ENCODE assay signal across 3 cellular contexts in genomic region chr5:176918613-176919012, GRCh38.
TF ChIP-seq lines count a peak whose summit lies in the region.

No MANE protein-coding gene starts in this region.

TF ChIP-seq in HEK293T, 16 proteins besides CTCF, POLR2A, EP300 and RAD21:
- TF ChIP-seq ZNF384 (IDR thresholded peaks at IDR 0.05) (no peak), LEF1 (IDR thresholded peaks at IDR 0.05; ENCODE audit: borderline replicate concordance) (no peak), ELF4 (IDR thresholded peaks at IDR 0.05) (0 out of 2 replicates have a peak, but pooled peaks have one; percentile 11)

TF ChIP-seq in IMR-90, 13 proteins besides CTCF, POLR2A, EP300 and RAD21:
- peak; percentile 85 for TF ChIP-seq CEBPB (IDR thresholded peaks at IDR 0.05; ENCODE audit: low read depth, low read length)
- no peak for TF ChIP-seq CHD1 (IDR thresholded peaks at IDR 0.05; ENCODE audit: low read depth, low read length)
- TF ChIP-seq RCOR1 (IDR thresholded peaks at IDR 0.05; ENCODE audit: insufficient replicate concordance, low read length), result no peak
TF ChIP-seq in IMR-90: peak in this region for 1.

TF ChIP-seq in H1, 55 proteins besides CTCF, POLR2A, EP300 and RAD21:
- TF ChIP-seq SAP30 (IDR thresholded peaks at IDR 0.05; ENCODE audit: insufficient read depth, insufficient replicate concordance, low read length) (no peak), FOSL1 (IDR thresholded peaks at IDR 0.05; ENCODE audit: insufficient read depth, low read depth, low read length) (no peak), EZH2 (IDR thresholded peaks at IDR 0.05; ENCODE audit: low read depth, low read length, severe bottlenecking) (no peak), CEBPB (IDR thresholded peaks at IDR 0.05; ENCODE audit: low read depth, low read length) (peak; percentile 28; the same call in 1 of the 2 replicates)
TF ChIP-seq in H1: peak in this region for 1.
